Comparison of ENCODE assay signal across 17 cellular contexts in genomic region chr14:69320581-69321365, GRCh38.
A peak's percentile ranks its signal among the peaks of the same experiment; 100 is the strongest.
DNase-seq lines count a peak whose midpoint lies in the region; ATAC-seq and TF ChIP-seq lines count a peak whose summit lies in the region.
"Had no signal": no experiment of that assay in that cellular context is flagged by ENCODE, and none has a peak within 500 bp of the region (broad histone marks: within the 10 kb centered on the region; RNA-seq: fewer than 3 reads in every experiment).

No MANE protein-coding gene starts in this region.

- H3K4me1 Mint-ChIP-seq in activated CD4-positive, alpha-beta memory T cell treated with anti-CD3 and anti-CD28 coated beads, Interleukin-2, amount 10 ng/mL, durations not matched to agents 7 days and 5 days, result no peaks in the 10 kb centered on the region
- H3K4me1 Mint-ChIP-seq in activated CD4-positive, alpha-beta T cell treated with anti-CD3 and anti-CD28 coated beads for 36 hours, result no peaks in the 10 kb centered on the region

- H3K9me3 ChIP-seq in Peyer's patch, result no peaks in the 10 kb centered on the region

- H3K27ac Mint-ChIP-seq in activated CD4-positive, alpha-beta memory T cell treated with anti-CD3 and anti-CD28 coated beads, Interleukin-2, amount 10 ng/mL, durations not matched to agents 7 days and 5 days, result no peak overlapping the region
- H3K27ac Mint-ChIP-seq in activated CD4-positive, alpha-beta T cell treated with anti-CD3 and anti-CD28 coated beads for 36 hours, result no peak overlapping the region
- H3K27ac Mint-ChIP-seq: CD4-positive, alpha-beta T cell had no signal

- no peaks in the 10 kb centered on the region for H3K27me3 Mint-ChIP-seq in activated CD4-positive, alpha-beta memory T cell treated with anti-CD3 and anti-CD28 coated beads, Interleukin-2, amount 10 ng/mL, durations not matched to agents 7 days and 5 days
- H3K27me3 Mint-ChIP-seq in activated CD4-positive, alpha-beta T cell treated with anti-CD3 and anti-CD28 coated beads for 36 hours, result no peaks in the 10 kb centered on the region
- H3K27me3 Mint-ChIP-seq: B cell; CD4-positive, alpha-beta T cell had no signal

- no peak for TF ChIP-seq CTCF in Peyer's patch (IDR thresholded peaks at IDR 0.05)

- ATAC-seq in left lobe of liver (no peak), GM18907 (IDR thresholded peaks at IDR 0.05; ENCODE audit: unreplicated experiment) (no peak)
- no peak for ATAC-seq in activated CD4-positive, alpha-beta T cell treated with anti-CD3 and anti-CD28 coated beads for 36 hours
- ATAC-seq: HCT116 had no signal

- H3K9me3 Mint-ChIP-seq in activated CD4-positive, alpha-beta memory T cell treated with anti-CD3 and anti-CD28 coated beads, Interleukin-2, amount 10 ng/mL, durations not matched to agents 7 days and 5 days, result no peaks in the 10 kb centered on the region
- H3K9me3 Mint-ChIP-seq in activated CD4-positive, alpha-beta T cell treated with anti-CD3 and anti-CD28 coated beads for 36 hours (ENCODE audit: low read depth), result peaks cover 3% of the 10 kb centered on the region
- H3K9me3 Mint-ChIP-seq: CD4-positive, alpha-beta T cell had no signal

- H3K4me3 ChIP-seq in Peyer's patch, result no peak overlapping the region

- H3K27ac ChIP-seq in Peyer's patch, result no peak overlapping the region
- H3K27ac ChIP-seq: RWPE1 had no signal

- H3K36me3 ChIP-seq in Peyer's patch, result no peaks in the 10 kb centered on the region

- TF ChIP-seq POLR2A in Peyer's patch (IDR thresholded peaks at IDR 0.05), result no peak

- intact Hi-C loops in activated CD4-positive, alpha-beta T cell treated with anti-CD3 and anti-CD28 coated beads for 36 hours (cut with DNase I, micrococcal nuclease), result no loop called here

- no peaks in the 10 kb centered on the region for H3K36me3 Mint-ChIP-seq in activated CD4-positive, alpha-beta memory T cell treated with anti-CD3 and anti-CD28 coated beads, Interleukin-2, amount 10 ng/mL, durations not matched to agents 7 days and 5 days (ENCODE audit: low read depth)
- no peaks in the 10 kb centered on the region for H3K36me3 Mint-ChIP-seq in activated CD4-positive, alpha-beta T cell treated with anti-CD3 and anti-CD28 coated beads for 36 hours (ENCODE audit: low read depth)

- CTCF ChIA-PET in activated CD4-positive, alpha-beta memory T cell treated with anti-CD3 and anti-CD28 coated beads, Interleukin-2, amount 10 ng/mL, durations not matched to agents 7 days and 5 days (lab: Charles Lee), result no interaction called here
- CTCF ChIA-PET in activated CD4-positive, alpha-beta T cell treated with anti-CD3 and anti-CD28 coated beads for 36 hours (lab: Charles Lee), result interaction anchor here (0.6 kb wide), 1 partner anchor 286 kb away, joined by 4 read pairs; no protein-coding TSS in a partner anchor

- no peak overlapping the region for H3K4me3 Mint-ChIP-seq in activated CD4-positive, alpha-beta memory T cell treated with anti-CD3 and anti-CD28 coated beads, Interleukin-2, amount 10 ng/mL, durations not matched to agents 7 days and 5 days
- H3K4me3 Mint-ChIP-seq in activated CD4-positive, alpha-beta T cell treated with anti-CD3 and anti-CD28 coated beads for 36 hours, result no peak overlapping the region
- H3K4me3 Mint-ChIP-seq: B cell; CD4-positive, alpha-beta T cell had no signal

- POLR2A ChIA-PET in activated CD4-positive, alpha-beta memory T cell treated with anti-CD3 and anti-CD28 coated beads, Interleukin-2, amount 10 ng/mL, durations not matched to agents 7 days and 5 days (lab: Charles Lee), result no interaction called here
- POLR2A ChIA-PET in activated CD4-positive, alpha-beta T cell treated with anti-CD3 and anti-CD28 coated beads for 36 hours (lab: Charles Lee), result no interaction called here

- H3K27me3 ChIP-seq in Peyer's patch, result no peaks in the 10 kb centered on the region

- peak in 2 of 3 donors; percentile 26 to 30 for DNase-seq in Peyer's patch
- DNase-seq in activated CD4-positive, alpha-beta memory T cell treated with anti-CD3 and anti-CD28 coated beads, Interleukin-2, amount 10 ng/mL, durations not matched to agents 7 days and 5 days, result peak; percentile 13
- DNase-seq in left lobe of liver (ENCODE audit: low spot score), result peak; percentile 33
- DNase-seq in stimulated activated CD8-positive, alpha-beta memory T cell treated with anti-CD3 and anti-CD28 coated beads, Interleukin-4, amount 100 ng/mL, for 48 hours, result peak; percentile 12
- no peak for DNase-seq in medulla oblongata (ENCODE audit: extremely low spot score)
- DNase-seq in activated CD4-positive, alpha-beta T cell treated with anti-CD3 and anti-CD28 coated beads for 36 hours, result no peak
- DNase-seq: Calu3, DMS79 treated with DMSO at 0.1 percent for 48 hours, KBM-7, NCI-H1436 treated with DMSO at 0.1 percent for 48 hours, NCI-H2081, NCI-H526 had no signal

- no peaks in the 10 kb centered on the region for H3K4me1 ChIP-seq in Peyer's patch

Comparison
In these comparisons a context has a peak if more than half of its experiments do, and no peak if none do; other contexts are left out.
1. DNase-seq: peak in Peyer's patch (2 of 3), activated CD4-positive, alpha-beta memory T cell treated with anti-CD3 and anti-CD28 coated beads, Interleukin-2, amount 10 ng/mL, durations not matched to agents 7 days and 5 days (single experiment), left lobe of liver (single experiment) and stimulated activated CD8-positive, alpha-beta memory T cell treated with anti-CD3 and anti-CD28 coated beads, Interleukin-4, amount 100 ng/mL, for 48 hours (single experiment); none in medulla oblongata (single experiment) and activated CD4-positive, alpha-beta T cell treated with anti-CD3 and anti-CD28 coated beads for 36 hours (single experiment).